Comparison of ENCODE assay signal across 15 cellular contexts in genomic region chr14:24887623-24888304, GRCh38.
DNase-seq lines count a peak whose midpoint lies in the region; ATAC-seq and FAIRE-seq lines count a peak whose summit lies in the region.
"Had no signal": no experiment of that assay in that cellular context is flagged by ENCODE, and none has a peak within 500 bp of the region (broad histone marks: within the 10 kb centered on the region; RNA-seq: fewer than 3 reads in every experiment).

No MANE protein-coding gene starts in this region.

- no peak overlapping the region for H3K27ac ChIP-seq in epithelial cell of prostate

- no peak for ATAC-seq in HG03175 (IDR thresholded peaks at IDR 0.05; ENCODE audit: unreplicated experiment)
- ATAC-seq in GM21381 (IDR thresholded peaks at IDR 0.05; ENCODE audit: unreplicated experiment), result no peak
- no peak for ATAC-seq in HG03571 (IDR thresholded peaks at IDR 0.05; ENCODE audit: unreplicated experiment)
- ATAC-seq: CD8-positive, alpha-beta T cell had no signal

- peak; percentile 82 for FAIRE-seq in RCC 7860 (lab: Jason Lieb, UNC)

- DNase-seq in HT1080 (ENCODE audit: low read depth), result peak; percentile 15
- peak; percentile 25 for DNase-seq in RCC 7860 (ENCODE audit: low spot score)
- DNase-seq in epithelial cell of prostate (ENCODE audit: low read depth, low spot score), result peak; percentile 6
- DNase-seq in renal cortical epithelial cell (ENCODE audit: low read depth), result peak; percentile 73
- DNase-seq in NCI-H2171 (lab: John Stamatoyannopoulos, UW), result no peak
- DNase-seq: CD8-positive, alpha-beta T cell; Kasumi-1; NCI-H1436; NCI-H2081 treated with DMSO at 0.1 percent for 48 hours; NCI-H2227 treated with DMSO at 0.1 percent for 48 hours; NCI-H69; NK-92 treated with Interleukin-12 subunit alpha and Interleukin-12 subunit beta, amount 100 ng/mL, for 24 hours had no signal
